19 cellular contexts compared by ENCODE assay signal in the genomic region with DNA sequence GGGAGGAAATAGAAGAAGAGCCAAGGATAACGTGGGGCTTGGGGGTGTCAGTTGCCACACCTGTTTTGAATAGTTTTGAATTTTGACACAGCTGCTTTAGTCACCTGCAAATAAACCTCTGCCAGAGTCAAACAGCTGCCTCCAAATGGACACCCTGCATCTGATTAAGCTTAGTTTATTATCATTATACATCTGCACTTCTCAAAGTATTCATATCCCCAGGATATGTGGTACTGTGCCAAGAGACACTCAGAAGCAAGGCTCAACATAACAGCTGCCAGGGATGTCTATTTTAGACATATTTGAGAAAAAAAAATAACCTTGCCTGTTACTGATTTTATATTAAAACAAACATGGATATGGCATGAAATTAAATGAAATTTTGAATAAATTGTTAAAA.
A peak's percentile ranks its signal among the peaks of the same experiment; 100 is the strongest.
DNase-seq lines count a peak whose midpoint lies in the region; ATAC-seq, FAIRE-seq and TF ChIP-seq lines count a peak whose summit lies in the region.
"Had no signal": no experiment of that assay in that cellular context is flagged by ENCODE, and none has a peak within 500 bp of the region (broad histone marks: within the 10 kb centered on the region; RNA-seq: fewer than 3 reads in every experiment).

No MANE protein-coding gene starts in this region.

- no peaks in the 10 kb centered on the region for H3K4me1 ChIP-seq in pancreas

- WGBS in pancreas, 2 donors, result 71 to 74% methylated on average over 1 of the region's 1 CpG

- peak; percentile 43 for DNase-seq in COR-L47 (lab: John Stamatoyannopoulos, UW)
- DNase-seq in NCI-H526 treated with DMSO at 0.1 percent for 48 hours (lab: John Stamatoyannopoulos, UW), result peak; percentile 6
- peak; percentile 41 for DNase-seq in brain pericyte (ENCODE audit: low read depth, low spot score)
- DNase-seq in fibroblast of villous mesenchyme (ENCODE audit: low read depth), result peak; percentile 36
- no peak for DNase-seq in NCI-H1048 (lab: John Stamatoyannopoulos, UW)
- no peak for DNase-seq in pancreas
- DNase-seq: CD4-positive, alpha-beta T cell; DMS153; MG63; NCI-H1092 treated with DMSO at 0.1 percent for 48 hours; NCI-H2081; NCI-H2171 treated with DMSO at 0.1 percent for 48 hours; NCI-H446; SHP77 had no signal

- H3K27me3 ChIP-seq in pancreas, result no peaks in the 10 kb centered on the region
- H3K27me3 ChIP-seq: MG63 had no signal

- no peak for TF ChIP-seq CTCF in fibroblast of villous mesenchyme (IDR thresholded peaks at IDR 0.05; ENCODE audit: insufficient read depth, low read depth, low read length)
- no peak for TF ChIP-seq CTCF in pancreas (IDR thresholded peaks at IDR 0.05)

- H3K9me3 ChIP-seq in pancreas, result no peaks in the 10 kb centered on the region

- intact Hi-C loops in pancreas (cut with DNase I), result no loop called here

- H3K36me3 ChIP-seq in pancreas, result no peaks in the 10 kb centered on the region
- H3K36me3 ChIP-seq: MG63 had no signal

- no peak for FAIRE-seq in pancreas (lab: Jason Lieb, UNC)
- FAIRE-seq: GM12878, GM19239 had no signal

- ATAC-seq in pancreas, result no peak
- no peak for ATAC-seq in HG02981 (IDR thresholded peaks at IDR 0.05; ENCODE audit: unreplicated experiment)
- no peak for ATAC-seq in HG03045 (IDR thresholded peaks at IDR 0.05; ENCODE audit: unreplicated experiment)
- ATAC-seq: GM12878 had no signal

- H3K27ac ChIP-seq in pancreas, result no peak overlapping the region
- H3K27ac ChIP-seq: HL-60 had no signal

- H3K4me3 ChIP-seq in fibroblast of villous mesenchyme (ENCODE audit: low read depth, low read length), result no peak overlapping the region
- H3K4me3 ChIP-seq in pancreas, result no peak overlapping the region
- H3K4me3 ChIP-seq: GM12878, MG63 had no signal

Comparison
In these comparisons a context has a peak if more than half of its experiments do, and no peak if none do; other contexts are left out.
1. DNase-seq: peak in COR-L47 (single experiment), NCI-H526 treated with DMSO at 0.1 percent for 48 hours (single experiment), brain pericyte (single experiment) and fibroblast of villous mesenchyme (single experiment); none in NCI-H1048 (single experiment) and pancreas (0 of 6).